8 cellular contexts compared by ENCODE assay signal in genomic region chr10:95841711-95842498, GRCh38.
A peak's percentile ranks its signal among the peaks of the same experiment; 100 is the strongest.
DNase-seq lines count a peak whose midpoint lies in the region; ATAC-seq, FAIRE-seq and TF ChIP-seq lines count a peak whose summit lies in the region.

No MANE protein-coding gene starts in this region.

- peak; percentile 58 for TF ChIP-seq CTCF in AG04450 (IDR thresholded peaks at IDR 0.05; ENCODE audit: low read depth, low read length)

- peak; percentile 63 for FAIRE-seq in RCC 7860 (lab: Jason Lieb, UNC)

- CTCF ChIA-PET in AG04450 (lab: Charles Lee): interaction anchor here (0.7 to 25.7 kb wide), 51 partner anchors 9 to 454 kb away, joined by 3 to 881 read pairs (median 5); partner anchors contain the start of gene TCTN3

- peaks cover 3% of the 10 kb centered on the region for H3K27me3 ChIP-seq in AG04450 (ENCODE audit: control insufficient read depth, insufficient read depth, low read length)

- DNase-seq in AG04450 (ENCODE audit: low read depth, low spot score) (peak; percentile 27), GDM1 (lab: John Stamatoyannopoulos, UW) (peak; percentile 50), RCC 7860 (ENCODE audit: low spot score) (peak; percentile 25), brain pericyte (ENCODE audit: low read depth, low spot score) (peak; percentile 44), iris pigment epithelial cell (ENCODE audit: low read depth) (peak; percentile 64), 8988T (no peak)
- peak in 2 of 3 donors; percentile 16 to 42 for DNase-seq in stimulated activated CD4-positive, alpha-beta T cell treated with anti-CD3 and anti-CD28 coated beads, TNF-alpha, amount 100 ng/mL, for 48 hours (ENCODE audit: low read depth in 3 of 3)

- POLR2A ChIA-PET in AG04450 (lab: Yijun Ruan, JAX): interaction anchor here (1.3 kb wide), 1 partner anchor 148 kb away, joined by 4 read pairs; the partner anchor contains the start of gene TCTN3

- H3K27ac ChIP-seq in AG04450 (ENCODE audit: low read depth, low read length): no peak overlapping the region

- H3K4me3 ChIP-seq in AG04450 (ENCODE audit: low read depth, low read length): no peak overlapping the region

- no peaks in the 10 kb centered on the region for H3K9me3 ChIP-seq in AG04450 (ENCODE audit: control insufficient read depth, insufficient read depth, low read length)

- ATAC-seq in HG03342 (IDR thresholded peaks at IDR 0.05; ENCODE audit: unreplicated experiment): peak; percentile 57
